ENCODE assay signal across 16 cellular contexts in genomic region chr5:56183507-56183906, GRCh38. TPM values are rescaled to one million over a fixed set of nuclear protein-coding genes. Genes with fewer than 3 reads are reported as not detected.
DNase-seq lines count a peak whose midpoint lies in the region; ATAC-seq, FAIRE-seq and TF ChIP-seq lines count a peak whose summit lies in the region.
"Had no signal": no experiment of that assay in that cellular context is flagged by ENCODE, and none has a peak within 500 bp of the region (broad histone marks: within the 10 kb centered on the region; RNA-seq: fewer than 3 reads in every experiment).

No MANE protein-coding gene starts in this region.

- no peak for ATAC-seq in GM19023 (IDR thresholded peaks at IDR 0.05; ENCODE audit: unreplicated experiment)
- ATAC-seq: naive thymus-derived CD8-positive, alpha-beta T cell had no signal

- H3K4me1 Mint-ChIP-seq in HFFc6 (ENCODE audit: low read depth) (peaks cover 23% of the 10 kb centered on the region), astrocyte (ENCODE audit: low read depth, unreplicated experiment) (peaks cover 11% of the 10 kb centered on the region)
- H3K4me1 Mint-ChIP-seq in CD4-positive, alpha-beta memory T cell, result no peaks in the 10 kb centered on the region
- H3K4me1 Mint-ChIP-seq: brain had no signal

- H3K27me3 Mint-ChIP-seq in HFFc6 (ENCODE audit: insufficient read depth) (peaks cover 2% of the 10 kb centered on the region), astrocyte (ENCODE audit: low read depth, unreplicated experiment) (no peaks in the 10 kb centered on the region)
- H3K27me3 Mint-ChIP-seq in CD4-positive, alpha-beta memory T cell, result no peaks in the 10 kb centered on the region
- H3K27me3 Mint-ChIP-seq: naive thymus-derived CD8-positive, alpha-beta T cell; type B pancreatic cell had no signal

- H3K4me1 ChIP-seq in astrocyte (ENCODE audit: insufficient read depth, low read length), result peaks cover 15% of the 10 kb centered on the region
- H3K4me1 ChIP-seq in CD4-positive, alpha-beta memory T cell (ENCODE audit: insufficient read depth, low read length), result no peaks in the 10 kb centered on the region

- H3K9me3 Mint-ChIP-seq in HFFc6 (no peaks in the 10 kb centered on the region), astrocyte (ENCODE audit: unreplicated experiment) (no peaks in the 10 kb centered on the region)
- H3K9me3 Mint-ChIP-seq in CD4-positive, alpha-beta memory T cell, result peaks cover 0 to 2% (median 0%) of the 10 kb centered on the region in 8 donors
- H3K9me3 Mint-ChIP-seq: brain; naive thymus-derived CD8-positive, alpha-beta T cell had no signal

- H3K27ac Mint-ChIP-seq in HFFc6 (no peak overlapping the region), astrocyte (ENCODE audit: unreplicated experiment) (no peak overlapping the region)
- no peak overlapping the region for H3K27ac Mint-ChIP-seq in CD4-positive, alpha-beta memory T cell
- H3K27ac Mint-ChIP-seq: brain, type B pancreatic cell had no signal

- peak overlapping the region; percentile 39 for H3K4me2 ChIP-seq in astrocyte (ENCODE audit: low read length)

- no peaks in the 10 kb centered on the region for H4K20me1 ChIP-seq in astrocyte (ENCODE audit: insufficient read depth, low read length)

- no peaks in the 10 kb centered on the region for H3K79me2 ChIP-seq in astrocyte (ENCODE audit: insufficient read depth, low read length)

- no peak overlapping the region for H3K4me3 Mint-ChIP-seq in HFFc6
- H3K4me3 Mint-ChIP-seq in astrocyte (ENCODE audit: unreplicated experiment), result no peak overlapping the region
- H3K4me3 Mint-ChIP-seq in CD4-positive, alpha-beta memory T cell, result no peak overlapping the region
- H3K4me3 Mint-ChIP-seq: brain; naive thymus-derived CD8-positive, alpha-beta T cell; type B pancreatic cell had no signal

- no peaks in the 10 kb centered on the region; the same call in 1 of the 2 replicates for H3K36me3 Mint-ChIP-seq in HFFc6 (ENCODE audit: low read depth)
- H3K36me3 Mint-ChIP-seq in astrocyte (ENCODE audit: low read depth, unreplicated experiment), result no peaks in the 10 kb centered on the region
- no peaks in the 10 kb centered on the region for H3K36me3 Mint-ChIP-seq in CD4-positive, alpha-beta memory T cell
- H3K36me3 Mint-ChIP-seq: brain; naive thymus-derived CD8-positive, alpha-beta T cell; type B pancreatic cell had no signal

- H3K4me3 ChIP-seq in AG10803 (ENCODE audit: low read length), result no peak overlapping the region
- H3K4me3 ChIP-seq in astrocyte (ENCODE audit: insufficient read depth, low read depth, low read length), result no peak overlapping the region
- no peak overlapping the region for H3K4me3 ChIP-seq in CD4-positive, alpha-beta memory T cell (ENCODE audit: low read length in 2 of 2)

- TF ChIP-seq CTCF in AG10803 (conservative IDR thresholded peaks at IDR 0.05; ENCODE audit: low read length), result no peak
- no peak for TF ChIP-seq CTCF in HFFc6 (IDR thresholded peaks at IDR 0.05)
- no peak for TF ChIP-seq CTCF in astrocyte (IDR thresholded peaks at IDR 0.05; ENCODE audit: insufficient read depth, low read depth, low read length)

- no peaks in the 10 kb centered on the region for H3K9me3 ChIP-seq in astrocyte (ENCODE audit: insufficient read depth, low read depth, low read length)
- H3K9me3 ChIP-seq in CD4-positive, alpha-beta memory T cell (ENCODE audit: control insufficient read depth in 1 of 2, low read length in 2 of 2), result no peaks in the 10 kb centered on the region

- no peak overlapping the region for H3K9ac ChIP-seq in astrocyte (ENCODE audit: low read length)

- CTCF ChIA-PET in CD4-positive, alpha-beta memory T cell (lab: Charles Lee; ENCODE audit: partially characterized antibody), result interaction anchor here (1.4 kb wide), 1 partner anchor 18 kb away, joined by 4 read pairs; no protein-coding TSS in a partner anchor

- peak; percentile 83 for FAIRE-seq in astrocyte (lab: Jason Lieb, UNC)

- H2AFZ ChIP-seq in astrocyte (ENCODE audit: low read depth, low read length), result no peak overlapping the region

- peak; percentile 83 for DNase-seq in AG10803 (ENCODE audit: low read depth)
- peak; percentile 95 for DNase-seq in HFFc6
- peak; percentile 99 for DNase-seq in astrocyte (ENCODE audit: low read depth)
- peak; percentile 99 for DNase-seq in kidney tubule cell (ENCODE audit: low spot score)
- DNase-seq in CD4-positive, alpha-beta memory T cell, result no peak
- no peak for DNase-seq in stimulated activated CD4-positive, alpha-beta T cell treated with anti-CD3 and anti-CD28 coated beads, Interleukin-12 subunit alpha, Interleukin-12 subunit beta, amount 100 ng/mL, for 4 hours
- DNase-seq in NCI-H1436 (lab: John Stamatoyannopoulos, UW), result no peak
- DNase-seq: activated CD4-positive, alpha-beta T cell treated with anti-CD3 and anti-CD28 coated beads, Interleukin-2, amount 50 U/mL, for 1 hour; DMS79; naive thymus-derived CD8-positive, alpha-beta T cell; NCI-H1105; stimulated activated CD4-positive, alpha-beta T cell treated with anti-CD3 and anti-CD28 coated beads, Interleukin-4, amount 100 ng/mL, for 24 hours had no signal

- intact Hi-C loops in CD4-positive, alpha-beta memory T cell (cut with micrococcal nuclease), result no loop called here

- POLR2A ChIA-PET in CD4-positive, alpha-beta memory T cell (lab: Charles Lee; ENCODE audit: partially characterized antibody), result no interaction called here

- no peaks in the 10 kb centered on the region for H3K36me3 ChIP-seq in astrocyte (ENCODE audit: insufficient read depth, low read length)
- H3K36me3 ChIP-seq in CD4-positive, alpha-beta memory T cell (ENCODE audit: insufficient read depth, low read length), result no peaks in the 10 kb centered on the region

- no peak overlapping the region for H3K27ac ChIP-seq in astrocyte (ENCODE audit: low read depth, low read length)
- no peak overlapping the region for H3K27ac ChIP-seq in CD4-positive, alpha-beta memory T cell (ENCODE audit: low read depth, low read length)

- H3K27me3 ChIP-seq in astrocyte (ENCODE audit: insufficient read depth, low read length), result peaks cover 5% of the 10 kb centered on the region
- no peaks in the 10 kb centered on the region for H3K27me3 ChIP-seq in CD4-positive, alpha-beta memory T cell (ENCODE audit: insufficient read depth, low read length)

RNA-seq across cellular contexts. Expression of gene ANKRD55, which starts 49.6 kb away (rescaled TPM):
- total RNA-seq in HFFc6 (2021; fragmentation: NEBNext Ultra II Directional; extraction: Animal tissue kit (Norgen Biotek cat#: 25700)), result not detected
- not detected in 2 replicates for total RNA-seq in astrocyte
- 10 to 100 TPM; 12.3 TPM for total RNA-seq in CD4-positive, alpha-beta memory T cell
- polyA plus RNA-seq in CD4-positive, alpha-beta memory T cell, result 10 to 100 TPM in 1 of 2 donors, 1 to 10 TPM in 1; 8.3 to 17.8 TPM
- total RNA-seq: naive thymus-derived CD8-positive, alpha-beta T cell; OCI-LY7 had no signal

Comparison
In these comparisons a context has a peak if more than half of its experiments do, and no peak if none do; other contexts are left out.
1. DNase-seq: peak in AG10803 (single experiment), HFFc6 (single experiment), astrocyte (single experiment) and kidney tubule cell (single experiment); none in CD4-positive, alpha-beta memory T cell (0 of 5), stimulated activated CD4-positive, alpha-beta T cell treated with anti-CD3 and anti-CD28 coated beads, Interleukin-12 subunit alpha, Interleukin-12 subunit beta, amount 100 ng/mL, for 4 hours (single experiment) and NCI-H1436 (single experiment).
2. RNA of gene ANKRD55, which starts 49.6 kb away (total RNA-seq): 12.3 TPM in CD4-positive, alpha-beta memory T cell; not detected in HFFc6 and not detected in astrocyte; every median in the first group is over 10 times any median in the second.